ENCODE assay signal across 23 cellular contexts in genomic region chr13:72973234-72973633, GRCh38.
DNase-seq lines count a peak whose midpoint lies in the region; ATAC-seq, FAIRE-seq and TF ChIP-seq lines count a peak whose summit lies in the region.
"Had no signal": no experiment of that assay in that cellular context is flagged by ENCODE, and none has a peak within 500 bp of the region (broad histone marks: within the 10 kb centered on the region; RNA-seq: fewer than 3 reads in every experiment).

No MANE protein-coding gene starts in this region.

- H3K18ac ChIP-seq in H9 (ENCODE audit: insufficient read length, low read depth, low read length): no peak overlapping the region

- FAIRE-seq in frontal cortex (lab: Jason Lieb, UNC): peak; percentile 8
- FAIRE-seq: D721Med, GM12892, GM19239 had no signal

- no peaks in the 10 kb centered on the region for H3K36me3 ChIP-seq in BE2C
- H3K36me3 ChIP-seq: HAP-1 had no signal

- H2BK120ac ChIP-seq in H9 (ENCODE audit: low read depth, low read length, poor library complexity, severe bottlenecking): no peak overlapping the region

- H3K23ac ChIP-seq in H9 (ENCODE audit: insufficient read length, low read depth, low read length): no peak overlapping the region

- no peaks in the 10 kb centered on the region for H3K79me1 ChIP-seq in H9 (ENCODE audit: insufficient read depth, low read depth, low read length, poor library complexity, severe bottlenecking)

- DNase-seq in activated T-cell treated with anti-CD3 and anti-CD28 coated beads, Interleukin-2, amount 50 U/mL, for 72 hours: no peak
- DNase-seq in activated T-cell treated with anti-CD3 and anti-CD28 coated beads, Interleukin-2, amount 50 U/mL, for 48 hours: no peak
- DNase-seq in H9 (no peak), frontal cortex (ENCODE audit: low spot score in 2 of 2) (no peak), BE2C (no peak), HT-29 (ENCODE audit: low spot score) (no peak)
- DNase-seq: 8988T; AML-193; C1 segment of cervical spinal cord; CD4-positive, alpha-beta memory T cell; DMS153; DMS79 treated with DMSO at 0.1 percent for 48 hours; EL; GDM1; GOT3; IMR-90; KBM-7 had no signal

- H3K27me3 Mint-ChIP-seq in activated T-cell treated with anti-CD3 and anti-CD28 coated beads, Interleukin-2, amount 50 U/mL, for 72 hours (ENCODE audit: low read depth): no peaks in the 10 kb centered on the region
- no peaks in the 10 kb centered on the region for H3K27me3 Mint-ChIP-seq in H9 (ENCODE audit: low read depth)
- H3K27me3 Mint-ChIP-seq: CD4-positive, alpha-beta memory T cell had no signal

- peaks cover 6% of the 10 kb centered on the region for H3K4me1 Mint-ChIP-seq in activated T-cell treated with anti-CD3 and anti-CD28 coated beads, Interleukin-2, amount 50 U/mL, for 72 hours (ENCODE audit: low read depth)
- H3K4me1 Mint-ChIP-seq in H9: peaks cover 13 to 14% of the 10 kb centered on the region in 2 experiments
- H3K4me1 Mint-ChIP-seq: CD4-positive, alpha-beta memory T cell had no signal

- H3K9me3 Mint-ChIP-seq in activated T-cell treated with anti-CD3 and anti-CD28 coated beads, Interleukin-2, amount 50 U/mL, for 72 hours: no peaks in the 10 kb centered on the region
- H3K9me3 Mint-ChIP-seq in H9: no peaks in the 10 kb centered on the region
- H3K9me3 Mint-ChIP-seq: CD4-positive, alpha-beta memory T cell had no signal

- H3K79me2 ChIP-seq in H9 (ENCODE audit: insufficient read depth, low read length): no peaks in the 10 kb centered on the region

- H4K91ac ChIP-seq in H9 (ENCODE audit: insufficient read length, low read depth, low read length): no peak overlapping the region

- H3K4ac ChIP-seq in H9 (ENCODE audit: low read depth, low read length): no peak overlapping the region

- no peak overlapping the region for H2BK20ac ChIP-seq in H9 (ENCODE audit: low read depth, low read length, poor library complexity, severe bottlenecking)

- H3K56ac ChIP-seq in H9 (ENCODE audit: insufficient read length, low read depth, low read length): no peak overlapping the region

- H3K23me2 ChIP-seq in H9 (ENCODE audit: insufficient read length, low read depth, low read length, poor library complexity, severe bottlenecking): no peaks in the 10 kb centered on the region

- TF ChIP-seq CTCF in H9 (conservative IDR thresholded peaks at IDR 0.05) (no peak), BE2C (IDR thresholded peaks at IDR 0.05; ENCODE audit: low read depth, low read length) (no peak)

- peak overlapping the region; percentile 73 for H3K27ac Mint-ChIP-seq in activated T-cell treated with anti-CD3 and anti-CD28 coated beads, Interleukin-2, amount 50 U/mL, for 72 hours
- peak overlapping the region in 2 of 3 experiments; percentile 52 to 81; a peak in 1 of 7 replicates for H3K27ac Mint-ChIP-seq in H9

- H4K5ac ChIP-seq in H9 (ENCODE audit: insufficient read length, low read depth, low read length): no peak overlapping the region

- no peak overlapping the region for H2BK15ac ChIP-seq in H9 (ENCODE audit: low read depth, low read length)

- no peak overlapping the region for H4K8ac ChIP-seq in H9 (replicated peaks; ENCODE audit: insufficient read length, low read depth, low read length)

- no peaks in the 10 kb centered on the region for H3K27me3 ChIP-seq in H9 (ENCODE audit: insufficient read depth, low read length)
- H3K27me3 ChIP-seq in BE2C: no peaks in the 10 kb centered on the region

- H3K4me3 ChIP-seq in BE2C (ENCODE audit: low read depth, low read length): no peak overlapping the region
- H3K4me3 ChIP-seq: HAP-1 had no signal

- no peak overlapping the region for H3K4me3 Mint-ChIP-seq in activated T-cell treated with anti-CD3 and anti-CD28 coated beads, Interleukin-2, amount 50 U/mL, for 72 hours
- no peak overlapping the region for H3K4me3 Mint-ChIP-seq in H9
- H3K4me3 Mint-ChIP-seq: CD4-positive, alpha-beta memory T cell had no signal

- H4K20me1 ChIP-seq in H9 (ENCODE audit: control insufficient read depth, insufficient read depth, insufficient read length): no peaks in the 10 kb centered on the region

- peaks cover 0 to 11% of the 10 kb centered on the region in 2 donors for H3K36me3 Mint-ChIP-seq in activated T-cell treated with anti-CD3 and anti-CD28 coated beads, Interleukin-2, amount 50 U/mL, for 72 hours (ENCODE audit: insufficient read depth in 2 of 2)
- H3K36me3 Mint-ChIP-seq in H9 (ENCODE audit: insufficient read depth in 1 of 3, low read depth in 3 of 3): peaks cover 0 to 2% (median 0%) of the 10 kb centered on the region in 3 experiments; a peak in 5 of 7 replicates

- no peak overlapping the region for H3K27ac ChIP-seq in H9 (ENCODE audit: insufficient read length, low read depth, low read length)
- H3K27ac ChIP-seq: HL-60 had no signal

- H2BK5ac ChIP-seq in H9 (ENCODE audit: insufficient read length, low read length): no peak overlapping the region

- no peak overlapping the region for H3K14ac ChIP-seq in H9 (ENCODE audit: insufficient read depth, low read length)

- H3K4me2 ChIP-seq in H9 (ENCODE audit: insufficient read depth, insufficient read length, low read length): no peak overlapping the region

- H3T11ph ChIP-seq in H9 (ENCODE audit: low read length): no peak overlapping the region

- WGBS in H9 (ENCODE audit: extremely low coverage, insufficient read length, low lambda C conversion rate): no CpG with 5 or more reads among the region's 1 CpG

- H3K9me3 ChIP-seq in H9 (ENCODE audit: control insufficient read depth, low read depth, low read length) (no peaks in the 10 kb centered on the region), BE2C (no peaks in the 10 kb centered on the region)
- H3K9me3 ChIP-seq: HAP-1 had no signal

- H3K9ac ChIP-seq in H9 (ENCODE audit: extremely low read depth, insufficient read length, low read length): no peak overlapping the region

- no peak for ATAC-seq in activated T-cell treated with anti-CD3 and anti-CD28 coated beads, Interleukin-2, amount 50 U/mL, for 72 hours (replicated peaks in 1 of 2)
- ATAC-seq in GM18867 (IDR thresholded peaks at IDR 0.05; ENCODE audit: unreplicated experiment): no peak

- H2AFZ ChIP-seq in H9 (ENCODE audit: low read length): no peak overlapping the region

- H2AK5ac ChIP-seq in H9 (ENCODE audit: insufficient read length, low read length): no peak overlapping the region

- no peak overlapping the region for H2BK12ac ChIP-seq in H9 (ENCODE audit: insufficient read length, low read depth, low read length)

- H3K4me1 ChIP-seq in H9 (ENCODE audit: insufficient read depth, low read length) (no peaks in the 10 kb centered on the region), BE2C (no peaks in the 10 kb centered on the region)
